1 cellular context compared by ENCODE assay signal in the genomic region with DNA sequence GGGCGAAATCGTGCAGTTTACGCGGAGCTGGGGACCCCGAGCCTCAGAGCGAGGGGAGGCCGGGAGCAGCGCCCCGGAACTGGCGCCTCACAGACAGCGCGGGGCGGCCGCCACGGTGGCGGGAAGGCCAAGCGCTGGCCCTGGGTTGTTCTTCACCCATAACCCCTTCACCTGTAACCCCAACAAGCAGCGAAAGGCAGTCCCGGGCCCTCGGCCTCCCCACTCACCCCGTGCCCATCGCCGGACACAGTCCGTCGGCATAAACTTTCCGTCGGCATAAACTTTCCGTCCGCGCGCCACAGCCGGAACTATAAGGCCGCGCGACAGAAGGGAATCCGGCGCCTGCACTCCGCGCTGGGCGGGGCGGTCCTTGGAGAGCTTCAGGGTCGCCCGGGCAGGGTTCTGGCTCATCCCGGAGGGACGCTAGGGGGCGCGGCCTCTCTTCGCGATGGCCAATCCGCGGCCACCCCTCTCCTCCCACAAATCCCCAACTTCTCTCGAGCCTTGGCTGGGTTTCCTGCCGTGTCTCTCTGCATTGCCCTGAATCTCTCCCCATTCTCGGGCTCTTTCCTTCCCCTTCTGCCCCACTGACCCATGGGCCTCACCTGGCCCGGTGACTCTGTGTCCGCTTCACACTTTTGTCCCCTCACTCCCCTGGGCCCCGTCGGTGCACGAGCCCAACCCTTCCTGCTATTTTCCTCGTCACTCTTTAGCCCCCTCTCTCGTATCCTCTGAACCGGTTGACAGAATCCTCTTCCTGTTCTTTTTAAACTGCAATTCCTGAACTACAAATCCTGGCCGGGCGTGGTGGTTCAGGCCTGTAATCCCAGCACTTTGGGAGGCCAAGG.
TF ChIP-seq lines count a peak whose summit lies in the region.

A gene (minus strand): TSS at position 261 of the 848 bp plus-strand sequence. CDS start 3,751 bp downstream, outside the sequence.

TF ChIP-seq in HepG2, 621 proteins besides CTCF, POLR2A, EP300 and RAD21 (continued from another document and continues in another):
- TF ChIP-seq, protein P1, sequence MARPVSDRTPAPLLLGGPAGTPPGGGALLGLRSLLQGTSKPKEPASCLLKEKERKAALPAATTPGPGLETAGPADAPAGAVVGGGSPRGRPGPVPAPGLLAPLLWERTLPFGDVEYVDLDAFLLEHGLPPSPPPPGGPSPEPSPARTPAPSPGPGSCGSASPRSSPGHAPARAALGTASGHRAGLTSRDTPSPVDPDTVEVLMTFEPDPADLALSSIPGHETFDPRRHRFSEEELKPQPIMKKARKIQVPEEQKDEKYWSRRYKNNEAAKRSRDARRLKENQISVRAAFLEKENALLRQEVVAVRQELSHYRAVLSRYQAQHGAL (CRISPR knock-in tag; IDR thresholded peaks at IDR 0.05; ENCODE audit: not compliant biosample characterization) = no peak
- TF ChIP-seq GATAD1 (CRISPR knock-in tag; IDR thresholded peaks at IDR 0.05) (peak; percentile 98), GABPA (IDR thresholded peaks at IDR 0.05; ENCODE audit: low read depth, low read length) (peak; percentile 85), GABPA (CRISPR knock-in tag; IDR thresholded peaks at IDR 0.05; ENCODE audit: low read depth) (peak; percentile 96), CHD4 (IDR thresholded peaks at IDR 0.05; ENCODE audit: borderline replicate concordance, low read length) (no peak), STAG1 (CRISPR knock-in tag; IDR thresholded peaks at IDR 0.05) (peak; percentile 62), ZNF577 (CRISPR knock-in tag; IDR thresholded peaks at IDR 0.05; ENCODE audit: borderline replicate concordance, low read depth) (no peak; the same call in 1 of the 2 replicates), RNF2 (conservative IDR thresholded peaks at IDR 0.05; ENCODE audit: low read depth) (no peak), RBM22 (optimal IDR thresholded peaks at IDR 0.05; ENCODE audit: low read length) (no peak), ZC3H4 (CRISPR knock-in tag; IDR thresholded peaks at IDR 0.05; ENCODE audit: borderline replicate concordance) (0 out of 2 replicates have a peak, but pooled peaks have one; percentile 5), ZNF607 (CRISPR knock-in tag; IDR thresholded peaks at IDR 0.05; ENCODE audit: borderline replicate concordance) (peak; percentile 55; the same call in 1 of the 2 replicates), DR1 (CRISPR knock-in tag; IDR thresholded peaks at IDR 0.05) (peak; percentile 86), NR2F1 (CRISPR knock-in tag; IDR thresholded peaks at IDR 0.05) (peak in 1 of 2 experiments; percentile 21; a peak in 1 of 4 replicates), ZNF616 (CRISPR knock-in tag; IDR thresholded peaks at IDR 0.05; ENCODE audit: low read depth) (0 out of 2 replicates have a peak, but pooled peaks have one; percentile 53), ZNF12 (CRISPR knock-in tag; IDR thresholded peaks at IDR 0.05) (peak; percentile 61; the same call in 1 of the 2 replicates), NFATC3 (CRISPR knock-in tag; IDR thresholded peaks at IDR 0.05) (0 out of 2 replicates have a peak, but pooled peaks have one; percentile 49), KLF6 (CRISPR knock-in tag; IDR thresholded peaks at IDR 0.05) (peak; percentile 90; the same call in 1 of the 2 replicates), MAF1 (CRISPR knock-in tag; IDR thresholded peaks at IDR 0.05; ENCODE audit: borderline replicate concordance) (peak; percentile 91; the same call in 1 of the 2 replicates)
- TF ChIP-seq, protein P2, sequence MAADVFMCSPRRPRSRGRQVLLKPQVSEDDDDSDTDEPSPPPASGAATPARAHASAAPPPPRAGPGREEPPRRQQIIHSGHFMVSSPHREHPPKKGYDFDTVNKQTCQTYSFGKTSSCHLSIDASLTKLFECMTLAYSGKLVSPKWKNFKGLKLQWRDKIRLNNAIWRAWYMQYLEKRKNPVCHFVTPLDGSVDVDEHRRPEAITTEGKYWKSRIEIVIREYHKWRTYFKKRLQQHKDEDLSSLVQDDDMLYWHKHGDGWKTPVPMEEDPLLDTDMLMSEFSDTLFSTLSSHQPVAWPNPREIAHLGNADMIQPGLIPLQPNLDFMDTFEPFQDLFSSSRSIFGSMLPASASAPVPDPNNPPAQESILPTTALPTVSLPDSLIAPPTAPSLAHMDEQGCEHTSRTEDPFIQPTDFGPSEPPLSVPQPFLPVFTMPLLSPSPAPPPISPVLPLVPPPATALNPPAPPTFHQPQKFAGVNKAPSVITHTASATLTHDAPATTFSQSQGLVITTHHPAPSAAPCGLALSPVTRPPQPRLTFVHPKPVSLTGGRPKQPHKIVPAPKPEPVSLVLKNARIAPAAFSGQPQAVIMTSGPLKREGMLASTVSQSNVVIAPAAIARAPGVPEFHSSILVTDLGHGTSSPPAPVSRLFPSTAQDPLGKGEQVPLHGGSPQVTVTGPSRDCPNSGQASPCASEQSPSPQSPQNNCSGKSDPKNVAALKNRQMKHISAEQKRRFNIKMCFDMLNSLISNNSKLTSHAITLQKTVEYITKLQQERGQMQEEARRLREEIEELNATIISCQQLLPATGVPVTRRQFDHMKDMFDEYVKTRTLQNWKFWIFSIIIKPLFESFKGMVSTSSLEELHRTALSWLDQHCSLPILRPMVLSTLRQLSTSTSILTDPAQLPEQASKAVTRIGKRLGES (CRISPR knock-in tag; IDR thresholded peaks at IDR 0.05; ENCODE audit: borderline replicate concordance) = 0 out of 2 replicates have a peak, but pooled peaks have one; percentile 20
- TF ChIP-seq, protein P3, sequence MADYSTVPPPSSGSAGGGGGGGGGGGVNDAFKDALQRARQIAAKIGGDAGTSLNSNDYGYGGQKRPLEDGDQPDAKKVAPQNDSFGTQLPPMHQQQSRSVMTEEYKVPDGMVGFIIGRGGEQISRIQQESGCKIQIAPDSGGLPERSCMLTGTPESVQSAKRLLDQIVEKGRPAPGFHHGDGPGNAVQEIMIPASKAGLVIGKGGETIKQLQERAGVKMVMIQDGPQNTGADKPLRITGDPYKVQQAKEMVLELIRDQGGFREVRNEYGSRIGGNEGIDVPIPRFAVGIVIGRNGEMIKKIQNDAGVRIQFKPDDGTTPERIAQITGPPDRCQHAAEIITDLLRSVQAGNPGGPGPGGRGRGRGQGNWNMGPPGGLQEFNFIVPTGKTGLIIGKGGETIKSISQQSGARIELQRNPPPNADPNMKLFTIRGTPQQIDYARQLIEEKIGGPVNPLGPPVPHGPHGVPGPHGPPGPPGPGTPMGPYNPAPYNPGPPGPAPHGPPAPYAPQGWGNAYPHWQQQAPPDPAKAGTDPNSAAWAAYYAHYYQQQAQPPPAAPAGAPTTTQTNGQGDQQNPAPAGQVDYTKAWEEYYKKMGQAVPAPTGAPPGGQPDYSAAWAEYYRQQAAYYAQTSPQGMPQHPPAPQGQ (CRISPR knock-in tag; IDR thresholded peaks at IDR 0.05; ENCODE audit: borderline replicate concordance) = no peak; the same call in 1 of the 2 replicates
- TF ChIP-seq, protein P4, sequence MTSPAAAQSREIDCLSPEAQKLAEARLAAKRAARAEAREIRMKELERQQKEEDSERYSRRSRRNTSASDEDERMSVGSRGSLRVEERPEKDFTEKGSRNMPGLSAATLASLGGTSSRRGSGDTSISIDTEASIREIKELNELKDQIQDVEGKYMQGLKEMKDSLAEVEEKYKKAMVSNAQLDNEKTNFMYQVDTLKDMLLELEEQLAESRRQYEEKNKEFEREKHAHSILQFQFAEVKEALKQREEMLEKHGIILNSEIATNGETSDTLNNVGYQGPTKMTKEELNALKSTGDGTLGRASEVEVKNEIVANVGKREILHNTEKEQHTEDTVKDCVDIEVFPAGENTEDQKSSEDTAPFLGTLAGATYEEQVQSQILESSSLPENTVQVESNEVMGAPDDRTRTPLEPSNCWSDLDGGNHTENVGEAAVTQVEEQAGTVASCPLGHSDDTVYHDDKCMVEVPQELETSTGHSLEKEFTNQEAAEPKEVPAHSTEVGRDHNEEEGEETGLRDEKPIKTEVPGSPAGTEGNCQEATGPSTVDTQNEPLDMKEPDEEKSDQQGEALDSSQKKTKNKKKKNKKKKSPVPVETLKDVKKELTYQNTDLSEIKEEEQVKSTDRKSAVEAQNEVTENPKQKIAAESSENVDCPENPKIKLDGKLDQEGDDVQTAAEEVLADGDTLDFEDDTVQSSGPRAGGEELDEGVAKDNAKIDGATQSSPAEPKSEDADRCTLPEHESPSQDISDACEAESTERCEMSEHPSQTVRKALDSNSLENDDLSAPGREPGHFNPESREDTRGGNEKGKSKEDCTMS (CRISPR knock-in tag; conservative IDR thresholded peaks at IDR 0.05) = no peak
- TF ChIP-seq, protein P5, sequence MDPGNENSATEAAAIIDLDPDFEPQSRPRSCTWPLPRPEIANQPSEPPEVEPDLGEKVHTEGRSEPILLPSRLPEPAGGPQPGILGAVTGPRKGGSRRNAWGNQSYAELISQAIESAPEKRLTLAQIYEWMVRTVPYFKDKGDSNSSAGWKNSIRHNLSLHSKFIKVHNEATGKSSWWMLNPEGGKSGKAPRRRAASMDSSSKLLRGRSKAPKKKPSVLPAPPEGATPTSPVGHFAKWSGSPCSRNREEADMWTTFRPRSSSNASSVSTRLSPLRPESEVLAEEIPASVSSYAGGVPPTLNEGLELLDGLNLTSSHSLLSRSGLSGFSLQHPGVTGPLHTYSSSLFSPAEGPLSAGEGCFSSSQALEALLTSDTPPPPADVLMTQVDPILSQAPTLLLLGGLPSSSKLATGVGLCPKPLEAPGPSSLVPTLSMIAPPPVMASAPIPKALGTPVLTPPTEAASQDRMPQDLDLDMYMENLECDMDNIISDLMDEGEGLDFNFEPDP (CRISPR knock-in tag; conservative IDR thresholded peaks at IDR 0.05) = no peak
- TF ChIP-seq, protein P6, sequence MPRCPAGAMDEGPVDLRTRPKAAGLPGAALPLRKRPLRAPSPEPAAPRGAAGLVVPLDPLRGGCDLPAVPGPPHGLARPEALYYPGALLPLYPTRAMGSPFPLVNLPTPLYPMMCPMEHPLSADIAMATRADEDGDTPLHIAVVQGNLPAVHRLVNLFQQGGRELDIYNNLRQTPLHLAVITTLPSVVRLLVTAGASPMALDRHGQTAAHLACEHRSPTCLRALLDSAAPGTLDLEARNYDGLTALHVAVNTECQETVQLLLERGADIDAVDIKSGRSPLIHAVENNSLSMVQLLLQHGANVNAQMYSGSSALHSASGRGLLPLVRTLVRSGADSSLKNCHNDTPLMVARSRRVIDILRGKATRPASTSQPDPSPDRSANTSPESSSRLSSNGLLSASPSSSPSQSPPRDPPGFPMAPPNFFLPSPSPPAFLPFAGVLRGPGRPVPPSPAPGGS (CRISPR knock-in tag; IDR thresholded peaks at IDR 0.05) = peak; percentile 78
- TF ChIP-seq, protein P7, sequence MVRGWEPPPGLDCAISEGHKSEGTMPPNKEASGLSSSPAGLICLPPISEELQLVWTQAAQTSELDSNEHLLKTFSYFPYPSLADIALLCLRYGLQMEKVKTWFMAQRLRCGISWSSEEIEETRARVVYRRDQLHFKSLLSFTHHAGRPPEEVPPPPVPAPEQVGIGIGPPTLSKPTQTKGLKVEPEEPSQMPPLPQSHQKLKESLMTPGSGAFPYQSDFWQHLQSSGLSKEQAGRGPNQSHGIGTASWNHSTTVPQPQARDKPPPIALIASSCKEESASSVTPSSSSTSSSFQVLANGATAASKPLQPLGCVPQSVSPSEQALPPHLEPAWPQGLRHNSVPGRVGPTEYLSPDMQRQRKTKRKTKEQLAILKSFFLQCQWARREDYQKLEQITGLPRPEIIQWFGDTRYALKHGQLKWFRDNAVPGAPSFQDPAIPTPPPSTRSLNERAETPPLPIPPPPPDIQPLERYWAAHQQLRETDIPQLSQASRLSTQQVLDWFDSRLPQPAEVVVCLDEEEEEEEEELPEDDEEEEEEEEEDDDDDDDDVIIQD (CRISPR knock-in tag; IDR thresholded peaks at IDR 0.05; ENCODE audit: low read depth) = peak; percentile 72
- TF ChIP-seq, protein P8, sequence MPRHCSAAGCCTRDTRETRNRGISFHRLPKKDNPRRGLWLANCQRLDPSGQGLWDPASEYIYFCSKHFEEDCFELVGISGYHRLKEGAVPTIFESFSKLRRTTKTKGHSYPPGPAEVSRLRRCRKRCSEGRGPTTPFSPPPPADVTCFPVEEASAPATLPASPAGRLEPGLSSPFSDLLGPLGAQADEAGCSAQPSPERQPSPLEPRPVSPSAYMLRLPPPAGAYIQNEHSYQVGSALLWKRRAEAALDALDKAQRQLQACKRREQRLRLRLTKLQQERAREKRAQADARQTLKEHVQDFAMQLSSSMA (CRISPR knock-in tag; IDR thresholded peaks at IDR 0.05) = no peak
- TF ChIP-seq, protein P9, sequence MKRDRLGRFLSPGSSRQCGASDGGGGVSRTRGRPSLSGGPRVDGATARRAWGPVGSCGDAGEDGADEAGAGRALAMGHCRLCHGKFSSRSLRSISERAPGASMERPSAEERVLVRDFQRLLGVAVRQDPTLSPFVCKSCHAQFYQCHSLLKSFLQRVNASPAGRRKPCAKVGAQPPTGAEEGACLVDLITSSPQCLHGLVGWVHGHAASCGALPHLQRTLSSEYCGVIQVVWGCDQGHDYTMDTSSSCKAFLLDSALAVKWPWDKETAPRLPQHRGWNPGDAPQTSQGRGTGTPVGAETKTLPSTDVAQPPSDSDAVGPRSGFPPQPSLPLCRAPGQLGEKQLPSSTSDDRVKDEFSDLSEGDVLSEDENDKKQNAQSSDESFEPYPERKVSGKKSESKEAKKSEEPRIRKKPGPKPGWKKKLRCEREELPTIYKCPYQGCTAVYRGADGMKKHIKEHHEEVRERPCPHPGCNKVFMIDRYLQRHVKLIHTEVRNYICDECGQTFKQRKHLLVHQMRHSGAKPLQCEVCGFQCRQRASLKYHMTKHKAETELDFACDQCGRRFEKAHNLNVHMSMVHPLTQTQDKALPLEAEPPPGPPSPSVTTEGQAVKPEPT (CRISPR knock-in tag; IDR thresholded peaks at IDR 0.05; ENCODE audit: low read depth) = 0 out of 2 replicates have a peak, but pooled peaks have one; percentile 70
- TF ChIP-seq, protein P10, sequence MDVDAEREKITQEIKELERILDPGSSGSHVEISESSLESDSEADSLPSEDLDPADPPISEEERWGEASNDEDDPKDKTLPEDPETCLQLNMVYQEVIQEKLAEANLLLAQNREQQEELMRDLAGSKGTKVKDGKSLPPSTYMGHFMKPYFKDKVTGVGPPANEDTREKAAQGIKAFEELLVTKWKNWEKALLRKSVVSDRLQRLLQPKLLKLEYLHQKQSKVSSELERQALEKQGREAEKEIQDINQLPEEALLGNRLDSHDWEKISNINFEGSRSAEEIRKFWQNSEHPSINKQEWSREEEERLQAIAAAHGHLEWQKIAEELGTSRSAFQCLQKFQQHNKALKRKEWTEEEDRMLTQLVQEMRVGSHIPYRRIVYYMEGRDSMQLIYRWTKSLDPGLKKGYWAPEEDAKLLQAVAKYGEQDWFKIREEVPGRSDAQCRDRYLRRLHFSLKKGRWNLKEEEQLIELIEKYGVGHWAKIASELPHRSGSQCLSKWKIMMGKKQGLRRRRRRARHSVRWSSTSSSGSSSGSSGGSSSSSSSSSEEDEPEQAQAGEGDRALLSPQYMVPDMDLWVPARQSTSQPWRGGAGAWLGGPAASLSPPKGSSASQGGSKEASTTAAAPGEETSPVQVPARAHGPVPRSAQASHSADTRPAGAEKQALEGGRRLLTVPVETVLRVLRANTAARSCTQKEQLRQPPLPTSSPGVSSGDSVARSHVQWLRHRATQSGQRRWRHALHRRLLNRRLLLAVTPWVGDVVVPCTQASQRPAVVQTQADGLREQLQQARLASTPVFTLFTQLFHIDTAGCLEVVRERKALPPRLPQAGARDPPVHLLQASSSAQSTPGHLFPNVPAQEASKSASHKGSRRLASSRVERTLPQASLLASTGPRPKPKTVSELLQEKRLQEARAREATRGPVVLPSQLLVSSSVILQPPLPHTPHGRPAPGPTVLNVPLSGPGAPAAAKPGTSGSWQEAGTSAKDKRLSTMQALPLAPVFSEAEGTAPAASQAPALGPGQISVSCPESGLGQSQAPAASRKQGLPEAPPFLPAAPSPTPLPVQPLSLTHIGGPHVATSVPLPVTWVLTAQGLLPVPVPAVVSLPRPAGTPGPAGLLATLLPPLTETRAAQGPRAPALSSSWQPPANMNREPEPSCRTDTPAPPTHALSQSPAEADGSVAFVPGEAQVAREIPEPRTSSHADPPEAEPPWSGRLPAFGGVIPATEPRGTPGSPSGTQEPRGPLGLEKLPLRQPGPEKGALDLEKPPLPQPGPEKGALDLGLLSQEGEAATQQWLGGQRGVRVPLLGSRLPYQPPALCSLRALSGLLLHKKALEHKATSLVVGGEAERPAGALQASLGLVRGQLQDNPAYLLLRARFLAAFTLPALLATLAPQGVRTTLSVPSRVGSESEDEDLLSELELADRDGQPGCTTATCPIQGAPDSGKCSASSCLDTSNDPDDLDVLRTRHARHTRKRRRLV (CRISPR knock-in tag; IDR thresholded peaks at IDR 0.05) = peak; percentile 89
